ENCODE assay signal across 8 cellular contexts in the genomic region with DNA sequence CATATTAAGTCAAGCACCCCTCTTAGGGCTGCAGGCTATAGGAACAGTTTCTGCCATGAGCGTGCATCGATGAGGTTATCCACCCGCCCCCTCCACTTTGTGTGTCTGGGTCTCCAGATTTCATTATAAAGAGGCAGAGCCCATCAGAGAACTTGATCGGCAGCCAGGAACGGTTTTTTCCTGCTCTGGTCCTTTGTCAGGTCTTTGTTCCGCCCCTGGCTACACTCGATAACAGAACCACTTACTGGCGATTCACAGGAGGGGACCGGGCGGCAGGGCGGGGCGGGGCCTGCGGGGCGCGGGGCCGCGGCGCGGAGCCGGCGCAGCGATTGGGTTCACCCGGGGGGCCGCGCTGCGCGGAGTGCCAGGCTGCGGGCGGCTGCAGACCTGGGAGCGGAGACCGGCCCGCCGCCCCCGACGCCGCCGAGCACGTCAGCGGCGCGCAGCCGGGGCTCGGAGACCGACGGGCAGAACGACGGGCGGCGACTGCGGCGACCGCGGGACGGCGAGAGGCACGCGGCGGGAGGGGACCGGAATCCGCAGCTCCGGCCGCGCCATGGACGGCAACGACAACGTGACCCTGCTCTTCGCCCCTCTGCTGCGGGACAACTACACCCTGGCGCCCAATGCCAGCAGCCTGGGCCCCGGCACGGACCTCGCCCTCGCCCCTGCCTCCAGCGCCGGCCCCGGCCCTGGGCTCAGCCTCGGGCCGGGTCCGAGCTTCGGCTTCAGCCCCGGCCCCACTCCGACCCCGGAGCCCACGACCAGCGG. TPM values are rescaled to one million over a fixed set of nuclear protein-coding genes. Genes with fewer than 3 reads are reported as not detected.
DNase-seq lines count a peak whose midpoint lies in the region; ATAC-seq and TF ChIP-seq lines count a peak whose summit lies in the region.

TSS of gene SLC10A4 (plus strand) at position 338 of the 771 bp plus-strand sequence. CDS start at position 557, 219 bp downstream.

- POLR2A ChIA-PET in Caco-2 (lab: Charles Lee) (no interaction called here), activated B cell treated with CpG ODN at 0.5 μM for 24 hours (lab: Charles Lee) (no interaction called here)

- BruUV-seq in Caco-2 (replicated peaks; lab: Mats Ljungman, UMichigan), result no TSS peak

- H3K9ac ChIP-seq in HUES48 (ENCODE audit: low read depth, low read length), result no peak within 1 kb of the TSS

- DNase-seq in Caco-2 (peak in 1 of 2 experiments; percentile 62), activated B cell treated with CpG ODN at 0.5 μM for 24 hours (peak; percentile 25), hepatocyte (ENCODE audit: low spot score) (peak; percentile 39), A172 (ENCODE audit: low spot score) (no peak)
- no peak for DNase-seq in stimulated activated naive B cell treated with anti-CD40 and anti-IgM and Interleukin-4, amounts not matched to agents 10 μg/mL and 1 μg/mL and 100 μg/mL, for 72 hours
- DNase-seq in stimulated activated CD4-positive, alpha-beta T cell treated with anti-CD3 and anti-CD28 coated beads, Interleukin-4, amount 100 ng/mL, for 4 hours, result no peak

- H4K20me1 ChIP-seq in hepatocyte (ENCODE audit: insufficient read depth, poor library complexity, severe bottlenecking), result no peaks in the 10 kb centered on the region

- H3K27me3 Mint-ChIP-seq in Caco-2 (ENCODE audit: insufficient read depth, unreplicated experiment) (no peaks in the 10 kb centered on the region), activated B cell treated with CpG ODN at 0.5 μM for 24 hours (peaks cover 54% of the 10 kb centered on the region)
- H3K27me3 Mint-ChIP-seq in stimulated activated naive B cell treated with anti-CD40 and anti-IgM and Interleukin-4, amounts not matched to agents 10 μg/mL and 1 μg/mL and 100 μg/mL, for 72 hours, result peaks cover 46 to 52% of the 10 kb centered on the region in 2 donors

- H3K36me3 Mint-ChIP-seq in Caco-2 (ENCODE audit: insufficient read depth, unreplicated experiment), result no peaks in the 10 kb centered on the region
- H3K36me3 Mint-ChIP-seq in activated B cell treated with CpG ODN at 0.5 μM for 24 hours (ENCODE audit: low read depth), result no peaks in the 10 kb centered on the region
- peaks cover 0 to 3% of the 10 kb centered on the region in 2 donors for H3K36me3 Mint-ChIP-seq in stimulated activated naive B cell treated with anti-CD40 and anti-IgM and Interleukin-4, amounts not matched to agents 10 μg/mL and 1 μg/mL and 100 μg/mL, for 72 hours

- H3K4me3 Mint-ChIP-seq in Caco-2 (ENCODE audit: unreplicated experiment), result peak within 1 kb of the TSS; percentile 70
- peak within 1 kb of the TSS; percentile 77 for H3K4me3 Mint-ChIP-seq in activated B cell treated with CpG ODN at 0.5 μM for 24 hours
- peak within 1 kb of the TSS; percentile 66 to 74 for H3K4me3 Mint-ChIP-seq in stimulated activated naive B cell treated with anti-CD40 and anti-IgM and Interleukin-4, amounts not matched to agents 10 μg/mL and 1 μg/mL and 100 μg/mL, for 72 hours

- H3K4me1 ChIP-seq in Caco-2, result no peaks in the 10 kb centered on the region
- peaks cover 17% of the 10 kb centered on the region for H3K4me1 ChIP-seq in HUES48 (ENCODE audit: control insufficient read depth, insufficient read depth, low read length)
- no peaks in the 10 kb centered on the region for H3K4me1 ChIP-seq in hepatocyte (ENCODE audit: insufficient read depth)

- no peaks in the 10 kb centered on the region for H3K79me2 ChIP-seq in hepatocyte

- no peaks in the 10 kb centered on the region for H3K9me2 ChIP-seq in hepatocyte (replicated peaks; ENCODE audit: insufficient read depth)

- H3K27me3 ChIP-seq in Caco-2 (replicated peaks; ENCODE audit: control insufficient read depth, insufficient read depth, low read length) (no peaks in the 10 kb centered on the region), HUES48 (ENCODE audit: control insufficient read depth, insufficient read depth, low read length) (peaks cover 49% of the 10 kb centered on the region), hepatocyte (peaks cover 71% of the 10 kb centered on the region)

- peak within 1 kb of the TSS; percentile 81 for H3K4me2 ChIP-seq in hepatocyte

- peak; percentile 52 for ATAC-seq in activated B cell treated with CpG ODN at 0.5 μM for 24 hours (ENCODE audit: low read depth)
- ATAC-seq in stimulated activated naive B cell treated with anti-CD40 and anti-IgM and Interleukin-4, amounts not matched to agents 10 μg/mL and 1 μg/mL and 100 μg/mL, for 72 hours (replicated peaks), result peak; percentile 25 to 36
- no peak for ATAC-seq in GM18907 (IDR thresholded peaks at IDR 0.05; ENCODE audit: unreplicated experiment)

- 6% methylated on average over 19 of the region's 85 CpGs for WGBS in hepatocyte (ENCODE audit: low lambda C conversion rate, missing lambda C conversion rate)

- H2AFZ ChIP-seq in hepatocyte, result peak within 1 kb of the TSS; percentile 66

- intact Hi-C loops in Caco-2 (cut with micrococcal nuclease; ENCODE audit: unreplicated experiment), result loop anchor here (10.0 kb wide), 1 partner anchor 168 kb away; no protein-coding TSS in a partner anchor
- intact Hi-C loops in activated B cell treated with CpG ODN at 0.5 μM for 24 hours (cut with micrococcal nuclease), result no loop called here

- H3K27ac Mint-ChIP-seq in Caco-2 (ENCODE audit: unreplicated experiment) (no peak within 1 kb of the TSS), activated B cell treated with CpG ODN at 0.5 μM for 24 hours (no peak within 1 kb of the TSS)
- peak within 1 kb of the TSS; percentile 63 for H3K27ac Mint-ChIP-seq in stimulated activated naive B cell treated with anti-CD40 and anti-IgM and Interleukin-4, amounts not matched to agents 10 μg/mL and 1 μg/mL and 100 μg/mL, for 72 hours

- H3K36me3 ChIP-seq in Caco-2 (ENCODE audit: control insufficient read depth, insufficient read depth, low read length), result no peaks in the 10 kb centered on the region
- H3K36me3 ChIP-seq in HUES48 (ENCODE audit: control insufficient read depth, insufficient read depth, low read length), result no peaks in the 10 kb centered on the region
- no peaks in the 10 kb centered on the region for H3K36me3 ChIP-seq in hepatocyte (replicated peaks; ENCODE audit: insufficient read depth, low read depth)

- CTCF ChIA-PET in Caco-2 (lab: Charles Lee), result no interaction called here
- CTCF ChIA-PET in activated B cell treated with CpG ODN at 0.5 μM for 24 hours (lab: Charles Lee), result no interaction called here

- H3K9me3 ChIP-seq in Caco-2, result no peaks in the 10 kb centered on the region
- no peaks in the 10 kb centered on the region for H3K9me3 ChIP-seq in HUES48 (ENCODE audit: control insufficient read depth, insufficient read depth, low read length)
- no peaks in the 10 kb centered on the region for H3K9me3 ChIP-seq in hepatocyte (ENCODE audit: low read depth)

- H3K27ac ChIP-seq in HUES48 (ENCODE audit: low read depth, low read length) (no peak within 1 kb of the TSS), hepatocyte (no peak within 1 kb of the TSS)

- TF ChIP-seq CTCF in Caco-2 (IDR thresholded peaks at IDR 0.05; ENCODE audit: insufficient read depth in 1 of 2, low read depth in 1 of 2, low read length in 1 of 2, severe bottlenecking in 1 of 2, unreplicated experiment in 1 of 2), result no peak
- no peak for TF ChIP-seq CTCF in activated B cell treated with CpG ODN at 0.5 μM for 24 hours (IDR thresholded peaks at IDR 0.05)
- TF ChIP-seq CTCF in hepatocyte (IDR thresholded peaks at IDR 0.05; ENCODE audit: poor library complexity), result no peak

- H3K4me1 Mint-ChIP-seq in Caco-2 (ENCODE audit: low read depth, unreplicated experiment), result no peaks in the 10 kb centered on the region
- H3K4me1 Mint-ChIP-seq in activated B cell treated with CpG ODN at 0.5 μM for 24 hours, result peaks cover 19% of the 10 kb centered on the region
- H3K4me1 Mint-ChIP-seq in stimulated activated naive B cell treated with anti-CD40 and anti-IgM and Interleukin-4, amounts not matched to agents 10 μg/mL and 1 μg/mL and 100 μg/mL, for 72 hours, result peaks cover 9 to 15% of the 10 kb centered on the region in 2 donors

- H3K9me3 Mint-ChIP-seq in Caco-2 (ENCODE audit: unreplicated experiment) (no peaks in the 10 kb centered on the region), activated B cell treated with CpG ODN at 0.5 μM for 24 hours (no peaks in the 10 kb centered on the region)
- peaks cover 0 to 3% of the 10 kb centered on the region in 2 donors for H3K9me3 Mint-ChIP-seq in stimulated activated naive B cell treated with anti-CD40 and anti-IgM and Interleukin-4, amounts not matched to agents 10 μg/mL and 1 μg/mL and 100 μg/mL, for 72 hours

- H3K4me3 ChIP-seq in Caco-2 (ENCODE audit: low read depth, low read length), result peak within 1 kb of the TSS; percentile 50
- peak within 1 kb of the TSS; percentile 66 for H3K4me3 ChIP-seq in HUES48 (ENCODE audit: low read depth, low read length)
- no peak within 1 kb of the TSS for H3K4me3 ChIP-seq in hepatocyte

RNA-seq across cellular contexts. Expression of gene SLC10A4, which starts in this region (rescaled TPM):
- total RNA-seq in Caco-2 (2022) (1.7 and 2.6 TPM in 2 replicates), activated B cell treated with CpG ODN at 0.5 μM for 24 hours (not detected in 2 replicates), hepatocyte (0.23 and 0.36 TPM in 2 replicates)
- 0.36 and 0.39 TPM in 2 replicates for polyA plus RNA-seq in hepatocyte
- total RNA-seq in A172 (2014; rRNA removed; shearing (Covaris generic)), result not detected in 2 replicates

Comparison
In these comparisons a context has a peak if more than half of its experiments do, and no peak if none do; other contexts are left out.
1. Peak in DNase-seq and ATAC-seq in activated B cell treated with CpG ODN at 0.5 μM for 24 hours; RNA of the gene not detected or under 1 TPM.
2. Peak in DNase-seq and H3K4me2 ChIP-seq in hepatocyte; RNA of the gene not detected or under 1 TPM.